ENCODE assay signal across 22 cellular contexts in the genomic region with DNA sequence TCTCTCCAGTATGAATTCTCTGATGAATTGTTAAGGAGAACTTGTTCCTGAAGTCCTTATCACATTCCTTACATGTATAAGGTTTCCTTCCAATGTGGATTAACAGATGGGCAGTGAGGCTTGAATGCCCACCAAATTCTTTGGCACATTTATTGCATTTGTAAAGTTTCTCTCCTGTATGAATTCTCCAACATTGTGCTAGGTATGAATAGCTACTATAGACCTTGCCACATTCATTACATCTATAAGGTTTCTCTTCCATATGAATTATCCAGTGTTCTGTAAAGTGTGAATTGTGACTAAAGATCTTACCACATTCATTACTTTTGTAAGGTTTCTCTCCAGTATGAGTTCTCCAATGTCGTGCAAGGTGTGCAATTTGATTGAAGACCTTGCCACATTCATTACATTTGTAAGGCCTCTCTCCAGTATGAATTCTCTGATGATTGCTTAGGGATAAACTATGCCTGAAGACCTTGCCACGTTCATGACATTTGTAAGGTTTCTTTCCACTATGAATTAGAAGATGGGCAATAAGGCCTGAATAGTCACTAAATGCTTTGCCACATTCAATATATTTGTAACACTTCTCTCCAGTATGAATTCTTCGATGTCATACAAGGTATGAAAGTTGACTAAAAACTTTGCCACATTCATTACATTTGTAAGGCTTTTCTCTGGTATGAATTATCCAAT. TPM values are rescaled to one million over a fixed set of nuclear protein-coding genes. Genes with fewer than 3 reads are reported as not detected.
DNase-seq lines count a peak whose midpoint lies in the region; ATAC-seq and TF ChIP-seq lines count a peak whose summit lies in the region.
"Had no signal": no experiment of that assay in that cellular context is flagged by ENCODE, and none has a peak within 500 bp of the region (broad histone marks: within the 10 kb centered on the region; RNA-seq: fewer than 3 reads in every experiment).

No MANE protein-coding gene starts in this region.

- RAD21 ChIA-PET in HCT116 (lab: Charles Lee; ENCODE audit: low non-redundant PET in 1 of 2, low total read pairs in 2 of 2, uncharacterized antibody in 2 of 2, unreplicated experiment in 2 of 2), result no interaction called here

- H3K4me1 ChIP-seq in HCT116 (ENCODE audit: control insufficient read depth in 1 of 2, insufficient read depth in 2 of 2, low read length in 2 of 2), result no peaks in the 10 kb centered on the region
- no peaks in the 10 kb centered on the region for H3K4me1 ChIP-seq in iPS-15b (ENCODE audit: control insufficient read depth, insufficient read depth, low read length)
- H3K4me1 ChIP-seq: BLaER1, Peyer's patch had no signal

- peaks cover 76% of the 10 kb centered on the region for H3K36me3 Mint-ChIP-seq in natural killer cell treated with Interleukin-12 subunit alpha and Interleukin-12 subunit beta and Interleukin-15 and Interleukin-18, amount 100 ng/mL, for 72 hours

- CTCF ChIA-PET in HCT116 (lab: Charles Lee), result no interaction called here

- H3K9me2 ChIP-seq in HCT116 (ENCODE audit: insufficient read depth), result no peaks in the 10 kb centered on the region

- H3K27me3 Mint-ChIP-seq in natural killer cell treated with Interleukin-12 subunit alpha and Interleukin-12 subunit beta and Interleukin-15 and Interleukin-18, amount 100 ng/mL, for 72 hours, result no peaks in the 10 kb centered on the region
- H3K27me3 Mint-ChIP-seq: CD8-positive, alpha-beta memory T cell; T-cell had no signal

- H3K9ac ChIP-seq in HCT116 (ENCODE audit: low read length), result no peak overlapping the region
- H3K9ac ChIP-seq in iPS-15b (ENCODE audit: low read depth, low read length), result no peak overlapping the region
- H3K9ac ChIP-seq: BLaER1 had no signal

- no peak for ATAC-seq in HCT116
- no peak for ATAC-seq in natural killer cell treated with Interleukin-12 subunit alpha and Interleukin-12 subunit beta and Interleukin-15 and Interleukin-18, amount 100 ng/mL, for 72 hours
- ATAC-seq: Right ventricle myocardium inferior, T-cell had no signal

- no peak overlapping the region for H3K4me3 Mint-ChIP-seq in natural killer cell treated with Interleukin-12 subunit alpha and Interleukin-12 subunit beta and Interleukin-15 and Interleukin-18, amount 100 ng/mL, for 72 hours
- H3K4me3 Mint-ChIP-seq: CD8-positive, alpha-beta memory T cell; T-cell had no signal

- H3K36me3 ChIP-seq in HCT116 (ENCODE audit: control insufficient read depth in 1 of 2, insufficient read depth in 2 of 2, low read length in 2 of 2) (no peaks in the 10 kb centered on the region), iPS-15b (ENCODE audit: control insufficient read depth, insufficient read depth, low read length) (no peaks in the 10 kb centered on the region)
- H3K36me3 ChIP-seq: BLaER1, MG63, Peyer's patch had no signal

- no peak overlapping the region for H3K27ac ChIP-seq in HCT116 (ENCODE audit: low read depth, low read length)
- H3K27ac ChIP-seq: BLaER1, Peyer's patch, SK-N-MC had no signal

- no peak for TF ChIP-seq POLR2A in HCT116 (IDR thresholded peaks at IDR 0.05; ENCODE audit: borderline replicate concordance, extremely low read depth, insufficient read depth, insufficient read length)
- TF ChIP-seq POLR2A in lower leg skin (IDR thresholded peaks at IDR 0.05), result no peak

- H3K4me3 ChIP-seq in HCT116 (replicated peaks in 1 of 2; ENCODE audit: low read depth in 1 of 2, low read length in 2 of 2) (no peak overlapping the region), iPS-15b (ENCODE audit: low read depth, low read length) (peak overlapping the region; percentile 8), lower leg skin (ENCODE audit: low read depth, poor library complexity, severe bottlenecking) (no peak overlapping the region)
- H3K4me3 ChIP-seq: BLaER1, MG63, Peyer's patch, SK-N-MC had no signal

- intact Hi-C loops in HCT116 (cut with micrococcal nuclease) (no loop called here), lower leg skin (cut with DNase I; ENCODE audit: low total_unique reads) (no loop called here)

- H3K9me3 Mint-ChIP-seq in natural killer cell treated with Interleukin-12 subunit alpha and Interleukin-12 subunit beta and Interleukin-15 and Interleukin-18, amount 100 ng/mL, for 72 hours, result peaks cover 30% of the 10 kb centered on the region

- TF ChIP-seq RAD21 in HCT116 (IDR thresholded peaks at IDR 0.05; ENCODE audit: low read depth), result no peak

- H3K27ac Mint-ChIP-seq in natural killer cell treated with Interleukin-12 subunit alpha and Interleukin-12 subunit beta and Interleukin-15 and Interleukin-18, amount 100 ng/mL, for 72 hours, result no peak overlapping the region
- H3K27ac Mint-ChIP-seq: CD8-positive, alpha-beta memory T cell; T-cell had no signal

- peak; percentile 55 for DNase-seq in DMS53 (lab: John Stamatoyannopoulos, UW)
- DNase-seq in DMS53 treated with DMSO at 0.1 percent for 48 hours (lab: John Stamatoyannopoulos, UW; ENCODE audit: unreplicated experiment), result no peak
- DNase-seq in HCT116 (ENCODE audit: low read depth, low spot score), result no peak
- peak; percentile 27 for DNase-seq in OCI-M1 (lab: John Stamatoyannopoulos, UW)
- DNase-seq in natural killer cell treated with Interleukin-12 subunit alpha and Interleukin-12 subunit beta and Interleukin-15 and Interleukin-18, amount 100 ng/mL, for 72 hours (ENCODE audit: low spot score), result no peak
- no peak for DNase-seq in lower leg skin (ENCODE audit: low spot score in 2 of 2)
- DNase-seq in NCI-H2107 (lab: John Stamatoyannopoulos, UW), result no peak
- DNase-seq: 8988T; CD8-positive, alpha-beta memory T cell; HCEC 1CT; MG63; NCI-H1105 treated with DMSO at 0.1 percent for 48 hours; NCI-H187 treated with DMSO at 0.1 percent for 48 hours; NCI-H2171; NCI-H446; NCI-H69; Peyer's patch; T-cell had no signal

- no peak overlapping the region for H2AFZ ChIP-seq in HCT116 (ENCODE audit: low read depth, low read length, poor library complexity, severe bottlenecking)

- no peak overlapping the region for H3K4me2 ChIP-seq in HCT116 (ENCODE audit: low read length)
- H3K4me2 ChIP-seq: BLaER1 had no signal

- no TSS peak for BruUV-seq in HCT116 (replicated peaks; lab: Mats Ljungman, UMichigan)

- H3K79me2 ChIP-seq in HCT116 (ENCODE audit: insufficient read depth, low read length), result no peaks in the 10 kb centered on the region

- no peaks in the 10 kb centered on the region for H4K20me1 ChIP-seq in HCT116 (ENCODE audit: insufficient read depth)
- H4K20me1 ChIP-seq: BLaER1 had no signal

- H3K27me3 ChIP-seq in HCT116 (ENCODE audit: insufficient read depth, low read length), result no peaks in the 10 kb centered on the region
- H3K27me3 ChIP-seq in iPS-15b (ENCODE audit: control insufficient read depth, insufficient read depth, low read length), result no peaks in the 10 kb centered on the region
- H3K27me3 ChIP-seq: BLaER1, MG63, Peyer's patch had no signal

- 95 to 96% methylated on average over 3 of the region's 3 CpGs for WGBS in lower leg skin, 2 donors

- TF ChIP-seq CTCF in HCT116 (IDR thresholded peaks at IDR 0.05 in 2 of 3, conservative IDR thresholded peaks at IDR 0.05 in 1 of 3; ENCODE audit: borderline replicate concordance in 1 of 3, insufficient read depth in 1 of 3, low read depth in 2 of 3, low read length in 2 of 3), result no peak
- no peak for TF ChIP-seq CTCF in lower leg skin (IDR thresholded peaks at IDR 0.05)

- POLR2A ChIA-PET in HCT116 (lab: Charles Lee), result no interaction called here

- H3K9me3 ChIP-seq in HCT116 (ENCODE audit: control insufficient read depth in 1 of 2, insufficient read depth in 1 of 2, low read depth in 1 of 2, low read length in 2 of 2) (peaks cover 55 to 57% of the 10 kb centered on the region in 2 experiments), iPS-15b (ENCODE audit: control insufficient read depth, insufficient read depth, low read length) (peaks cover 76% of the 10 kb centered on the region)

- no peaks in the 10 kb centered on the region for H3K4me1 Mint-ChIP-seq in natural killer cell treated with Interleukin-12 subunit alpha and Interleukin-12 subunit beta and Interleukin-15 and Interleukin-18, amount 100 ng/mL, for 72 hours (ENCODE audit: low read depth in 2 of 2)
- H3K4me1 Mint-ChIP-seq: CD8-positive, alpha-beta memory T cell; T-cell had no signal

TF ChIP-seq in HCT116, 20 proteins besides CTCF, POLR2A, EP300 and RAD21 (continues in another document):
- TF ChIP-seq EZH2 (IDR thresholded peaks at IDR 0.05) (no peak), SIN3A (IDR thresholded peaks at IDR 0.05; ENCODE audit: low read depth) (no peak), ZNF274 (IDR thresholded peaks at IDR 0.05; ENCODE audit: low read depth, low read length) (peak; percentile 90)
- TF ChIP-seq, protein P1, sequence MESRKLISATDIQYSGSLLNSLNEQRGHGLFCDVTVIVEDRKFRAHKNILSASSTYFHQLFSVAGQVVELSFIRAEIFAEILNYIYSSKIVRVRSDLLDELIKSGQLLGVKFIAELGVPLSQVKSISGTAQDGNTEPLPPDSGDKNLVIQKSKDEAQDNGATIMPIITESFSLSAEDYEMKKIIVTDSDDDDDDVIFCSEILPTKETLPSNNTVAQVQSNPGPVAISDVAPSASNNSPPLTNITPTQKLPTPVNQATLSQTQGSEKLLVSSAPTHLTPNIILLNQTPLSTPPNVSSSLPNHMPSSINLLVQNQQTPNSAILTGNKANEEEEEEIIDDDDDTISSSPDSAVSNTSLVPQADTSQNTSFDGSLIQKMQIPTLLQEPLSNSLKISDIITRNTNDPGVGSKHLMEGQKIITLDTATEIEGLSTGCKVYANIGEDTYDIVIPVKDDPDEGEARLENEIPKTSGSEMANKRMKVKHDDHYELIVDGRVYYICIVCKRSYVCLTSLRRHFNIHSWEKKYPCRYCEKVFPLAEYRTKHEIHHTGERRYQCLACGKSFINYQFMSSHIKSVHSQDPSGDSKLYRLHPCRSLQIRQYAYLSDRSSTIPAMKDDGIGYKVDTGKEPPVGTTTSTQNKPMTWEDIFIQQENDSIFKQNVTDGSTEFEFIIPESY (IDR thresholded peaks at IDR 0.05; ENCODE audit: extremely low read depth, insufficient replicate concordance, low read length), result no peak

RNA-seq across cellular contexts. Expression of a gene that starts 20.4 kb away (rescaled TPM):
- not detected for total RNA-seq in HCT116 (2021; ENCODE audit: unreplicated experiment)
- not detected in 2 replicates for polyA plus RNA-seq in HCT116 (2012)
- total RNA-seq in natural killer cell treated with Interleukin-12 subunit alpha and Interleukin-12 subunit beta and Interleukin-15 and Interleukin-18, amount 100 ng/mL, for 72 hours, result 1 to 10 TPM in 1 of 2 donors, under 1 TPM in 1; 1.00 to 1.1 TPM
- 1 to 10 TPM in 1 of 4 donors, under 1 TPM in 1, not detected in 2; 0.56 to 1.1 TPM for total RNA-seq in lower leg skin

RNA-seq across cellular contexts. Expression of a gene that starts 44.9 kb away (rescaled TPM):
- total RNA-seq in HCT116 (2021; ENCODE audit: unreplicated experiment) (not detected), lower leg skin (under 1 TPM in 2 of 4 donors, not detected in 2; 0.13 to 0.19 TPM)
- polyA plus RNA-seq in HCT116 (2012), result not detected in 2 replicates
- total RNA-seq in natural killer cell treated with Interleukin-12 subunit alpha and Interleukin-12 subunit beta and Interleukin-15 and Interleukin-18, amount 100 ng/mL, for 72 hours, result not detected
- total RNA-seq: CD8-positive, alpha-beta memory T cell; Peyer's patch had no signal
- polyA plus RNA-seq: CD8-positive, alpha-beta memory T cell had no signal

RNA-seq across cellular contexts. Expression of a gene that starts 53.7 kb away (rescaled TPM):
- total RNA-seq in HCT116 (2021; ENCODE audit: unreplicated experiment) (15.4 TPM), lower leg skin (10 to 100 TPM; 11.8 to 23.2 (median 15.8) TPM)
- polyA plus RNA-seq in HCT116 (2012), result 2.6 and 4.4 TPM in 2 replicates
- total RNA-seq in natural killer cell treated with Interleukin-12 subunit alpha and Interleukin-12 subunit beta and Interleukin-15 and Interleukin-18, amount 100 ng/mL, for 72 hours, result 10 to 100 TPM; 34.6 to 42.5 TPM

Comparison
In these comparisons a context has a peak if more than half of its experiments do, and no peak if none do; other contexts are left out.
1. DNase-seq: peak in DMS53 (single experiment) and OCI-M1 (single experiment); none in DMS53 treated with DMSO at 0.1 percent for 48 hours (single experiment), HCT116 (single experiment), natural killer cell treated with Interleukin-12 subunit alpha and Interleukin-12 subunit beta and Interleukin-15 and Interleukin-18, amount 100 ng/mL, for 72 hours (single experiment), lower leg skin (0 of 2) and NCI-H2107 (single experiment).